Comparison of ENCODE assay signal across 9 cellular contexts in the genomic region with DNA sequence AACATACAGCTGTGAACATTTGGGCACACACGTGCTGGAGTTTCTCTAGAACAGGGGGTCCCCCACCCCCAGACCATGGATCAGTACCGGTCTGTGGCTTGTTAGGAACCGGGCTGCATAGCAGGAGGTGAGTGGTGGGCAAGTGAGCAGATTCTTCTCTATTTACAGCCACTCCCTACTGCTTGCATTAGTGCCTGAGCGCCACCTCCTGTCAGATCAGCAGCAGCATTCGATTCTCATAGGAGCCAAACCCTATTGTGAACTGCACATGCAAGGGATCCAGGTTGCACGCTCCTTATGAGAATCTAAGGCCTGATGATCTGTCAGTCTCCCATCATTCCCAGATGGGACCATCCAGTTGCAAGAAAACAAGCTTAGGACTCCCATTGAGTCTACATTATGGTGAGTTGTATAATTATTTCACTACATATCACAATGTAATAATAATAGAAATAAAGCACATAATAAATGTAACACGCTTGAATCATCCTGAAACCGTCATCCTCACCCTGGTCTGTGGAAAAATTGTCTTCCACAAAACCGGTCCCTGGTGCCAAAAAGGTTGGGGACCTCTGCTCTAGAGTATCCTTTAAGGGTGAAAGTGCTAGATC. TPM values are rescaled to one million over a fixed set of nuclear protein-coding genes. Genes with fewer than 3 reads are reported as not detected.
DNase-seq lines count a peak whose midpoint lies in the region; ATAC-seq and TF ChIP-seq lines count a peak whose summit lies in the region.
"Had no signal": no experiment of that assay in that cellular context is flagged by ENCODE, and none has a peak within 500 bp of the region (broad histone marks: within the 10 kb centered on the region; RNA-seq: fewer than 3 reads in every experiment).

No MANE protein-coding gene starts in this region.

- H3K9me3 ChIP-seq in DOHH2 (ENCODE audit: control insufficient read depth, insufficient read depth, low read length) (no peaks in the 10 kb centered on the region), iPS DF 6.9 (ENCODE audit: control insufficient read depth, insufficient read depth, low read length) (no peaks in the 10 kb centered on the region; the same call in 1 of the 2 replicates)
- H3K9me3 ChIP-seq in CD8-positive, alpha-beta memory T cell (ENCODE audit: low read length), result no peaks in the 10 kb centered on the region
- H3K9me3 ChIP-seq: vagina had no signal

- ATAC-seq in SK-N-SH treated with all-trans-retinoic acid at 6 μM for 48 hours (peak; percentile 84), HG03520 (IDR thresholded peaks at IDR 0.05; ENCODE audit: unreplicated experiment) (no peak), GM19397 (IDR thresholded peaks at IDR 0.05; ENCODE audit: unreplicated experiment) (no peak)

- H3K27ac Mint-ChIP-seq in HFFc6, result no peak overlapping the region
- H3K27ac Mint-ChIP-seq in CD8-positive, alpha-beta memory T cell, result no peak overlapping the region

- no peaks in the 10 kb centered on the region for H3K4me1 ChIP-seq in DOHH2 (ENCODE audit: control insufficient read depth, low read length)
- no peaks in the 10 kb centered on the region; the same call in 1 of the 2 replicates for H3K4me1 ChIP-seq in iPS DF 6.9 (ENCODE audit: control insufficient read depth, insufficient read depth, low read length)
- H3K4me1 ChIP-seq in CD8-positive, alpha-beta memory T cell (ENCODE audit: insufficient read depth, low read length), result no peaks in the 10 kb centered on the region
- H3K4me1 ChIP-seq: vagina had no signal

- H3K36me3 Mint-ChIP-seq in HFFc6 (ENCODE audit: low read depth), result no peaks in the 10 kb centered on the region
- peaks cover 0 to 1% (median 0%) of the 10 kb centered on the region in 3 donors for H3K36me3 Mint-ChIP-seq in CD8-positive, alpha-beta memory T cell

- H3K79me2 ChIP-seq in DOHH2 (ENCODE audit: control insufficient read depth, low read length), result no peaks in the 10 kb centered on the region

- H3K27me3 ChIP-seq in DOHH2 (ENCODE audit: control insufficient read depth, low read length) (no peaks in the 10 kb centered on the region), iPS DF 6.9 (ENCODE audit: control insufficient read depth, insufficient read depth, low read length) (no peaks in the 10 kb centered on the region)
- no peaks in the 10 kb centered on the region for H3K27me3 ChIP-seq in CD8-positive, alpha-beta memory T cell (ENCODE audit: insufficient read depth, low read length, poor library complexity, severe bottlenecking)
- H3K27me3 ChIP-seq: vagina had no signal

- H3K36me3 ChIP-seq in DOHH2 (ENCODE audit: control insufficient read depth, low read length) (no peaks in the 10 kb centered on the region), iPS DF 6.9 (ENCODE audit: control insufficient read depth, insufficient read depth, low read length) (no peaks in the 10 kb centered on the region)
- no peaks in the 10 kb centered on the region for H3K36me3 ChIP-seq in CD8-positive, alpha-beta memory T cell (ENCODE audit: insufficient read depth, low read length)
- H3K36me3 ChIP-seq: vagina had no signal

- DNase-seq in HFFc6, result peak; percentile 45
- peak; percentile 13 for DNase-seq in iPS DF 6.9 (ENCODE audit: low read depth, low spot score)
- no peak for DNase-seq in CD8-positive, alpha-beta memory T cell
- DNase-seq in activated T-cell treated with anti-CD3 and anti-CD28 coated beads, Interleukin-2, amount 50 U/mL, for 1 hour, result no peak

- H3F3A ChIP-seq in DOHH2 (ENCODE audit: control insufficient read depth, insufficient read depth), result no peaks in the 10 kb centered on the region

- no CpG with 5 or more reads among the region's 9 CpGs for WGBS in iPS DF 6.9 (ENCODE audit: insufficient coverage, insufficient read length)

- H3K4me3 ChIP-seq in DOHH2 (ENCODE audit: low read length) (no peak overlapping the region), iPS DF 6.9 (ENCODE audit: low read length) (no peak overlapping the region)
- no peak overlapping the region for H3K4me3 ChIP-seq in CD8-positive, alpha-beta memory T cell (ENCODE audit: low read length)
- H3K4me3 ChIP-seq: vagina had no signal

- no peaks in the 10 kb centered on the region for H3K27me3 Mint-ChIP-seq in HFFc6 (ENCODE audit: insufficient read depth)
- H3K27me3 Mint-ChIP-seq in CD8-positive, alpha-beta memory T cell, result no peaks in the 10 kb centered on the region

- TF ChIP-seq CTCF in DOHH2 (IDR thresholded peaks at IDR 0.05; ENCODE audit: low read depth, low read length, poor library complexity, severe bottlenecking), result peak; percentile 64
- peak; percentile 72 for TF ChIP-seq CTCF in HFFc6 (IDR thresholded peaks at IDR 0.05)

- H4K20me1 ChIP-seq in DOHH2 (ENCODE audit: control insufficient read depth, insufficient read depth, low read depth, low read length), result no peaks in the 10 kb centered on the region

- H3K27ac ChIP-seq in DOHH2 (ENCODE audit: low read depth, low read length) (no peak overlapping the region), iPS DF 6.9 (ENCODE audit: low read length) (no peak overlapping the region)
- H3K27ac ChIP-seq in CD8-positive, alpha-beta memory T cell (ENCODE audit: low read depth, low read length), result no peak overlapping the region
- H3K27ac ChIP-seq: vagina had no signal

- H3K9me3 Mint-ChIP-seq in HFFc6, result no peaks in the 10 kb centered on the region
- H3K9me3 Mint-ChIP-seq in CD8-positive, alpha-beta memory T cell, result no peaks in the 10 kb centered on the region

- POLR2A ChIA-PET in CD8-positive, alpha-beta memory T cell (lab: Charles Lee), result no interaction called here

- H3K4me1 Mint-ChIP-seq in HFFc6 (ENCODE audit: low read depth), result peaks cover 22% of the 10 kb centered on the region
- H3K4me1 Mint-ChIP-seq in CD8-positive, alpha-beta memory T cell, result no peaks in the 10 kb centered on the region

- CTCF ChIA-PET in CD8-positive, alpha-beta memory T cell (lab: Charles Lee), result no interaction called here

- H3K9me2 ChIP-seq in DOHH2 (replicated peaks; ENCODE audit: control insufficient read depth, low read length), result no peaks in the 10 kb centered on the region

- no peak overlapping the region for H3K4me3 Mint-ChIP-seq in HFFc6
- no peak overlapping the region for H3K4me3 Mint-ChIP-seq in CD8-positive, alpha-beta memory T cell

- H3K4me2 ChIP-seq in DOHH2 (ENCODE audit: low read length), result no peak overlapping the region

TF ChIP-seq in SK-N-SH treated with all-trans-retinoic acid at 6 μM for 48 hours, 23 proteins besides CTCF, POLR2A, EP300 and RAD21:
- TF ChIP-seq, protein P1, sequence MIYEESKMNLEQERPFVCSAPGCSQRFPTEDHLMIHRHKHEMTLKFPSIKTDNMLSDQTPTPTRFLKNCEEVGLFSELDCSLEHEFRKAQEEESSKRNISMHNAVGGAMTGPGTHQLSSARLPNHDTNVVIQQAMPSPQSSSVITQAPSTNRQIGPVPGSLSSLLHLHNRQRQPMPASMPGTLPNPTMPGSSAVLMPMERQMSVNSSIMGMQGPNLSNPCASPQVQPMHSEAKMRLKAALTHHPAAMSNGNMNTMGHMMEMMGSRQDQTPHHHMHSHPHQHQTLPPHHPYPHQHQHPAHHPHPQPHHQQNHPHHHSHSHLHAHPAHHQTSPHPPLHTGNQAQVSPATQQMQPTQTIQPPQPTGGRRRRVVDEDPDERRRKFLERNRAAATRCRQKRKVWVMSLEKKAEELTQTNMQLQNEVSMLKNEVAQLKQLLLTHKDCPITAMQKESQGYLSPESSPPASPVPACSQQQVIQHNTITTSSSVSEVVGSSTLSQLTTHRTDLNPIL (CRISPR knock-in tag; IDR thresholded peaks at IDR 0.05; ENCODE audit: low read depth), result no peak
- TF ChIP-seq TOX (CRISPR knock-in tag; IDR thresholded peaks at IDR 0.05; ENCODE audit: borderline replicate concordance) (no peak), ZNF565 (CRISPR knock-in tag; conservative IDR thresholded peaks at IDR 0.05; ENCODE audit: low read depth) (no peak)
- TF ChIP-seq, protein P2, sequence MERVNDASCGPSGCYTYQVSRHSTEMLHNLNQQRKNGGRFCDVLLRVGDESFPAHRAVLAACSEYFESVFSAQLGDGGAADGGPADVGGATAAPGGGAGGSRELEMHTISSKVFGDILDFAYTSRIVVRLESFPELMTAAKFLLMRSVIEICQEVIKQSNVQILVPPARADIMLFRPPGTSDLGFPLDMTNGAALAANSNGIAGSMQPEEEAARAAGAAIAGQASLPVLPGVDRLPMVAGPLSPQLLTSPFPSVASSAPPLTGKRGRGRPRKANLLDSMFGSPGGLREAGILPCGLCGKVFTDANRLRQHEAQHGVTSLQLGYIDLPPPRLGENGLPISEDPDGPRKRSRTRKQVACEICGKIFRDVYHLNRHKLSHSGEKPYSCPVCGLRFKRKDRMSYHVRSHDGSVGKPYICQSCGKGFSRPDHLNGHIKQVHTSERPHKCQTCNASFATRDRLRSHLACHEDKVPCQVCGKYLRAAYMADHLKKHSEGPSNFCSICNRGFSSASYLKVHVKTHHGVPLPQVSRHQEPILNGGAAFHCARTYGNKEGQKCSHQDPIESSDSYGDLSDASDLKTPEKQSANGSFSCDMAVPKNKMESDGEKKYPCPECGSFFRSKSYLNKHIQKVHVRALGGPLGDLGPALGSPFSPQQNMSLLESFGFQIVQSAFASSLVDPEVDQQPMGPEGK (CRISPR knock-in tag; IDR thresholded peaks at IDR 0.05; ENCODE audit: borderline replicate concordance), result no peak
TF ChIP-seq in SK-N-SH treated with all-trans-retinoic acid at 6 μM for 48 hours: peak in this region for 0.

RNA-seq across cellular contexts. Expression of a gene that starts 25.8 kb away (rescaled TPM):
- total RNA-seq in HFFc6 (2021; fragmentation: NEBNext Ultra II Directional; extraction: Animal tissue kit (Norgen Biotek cat#: 25700)), result under 1 TPM in 1 of 6 experiments, not detected in 5; 0.10 TPM
- not detected for total RNA-seq in CD8-positive, alpha-beta memory T cell
- not detected for polyA plus RNA-seq in CD8-positive, alpha-beta memory T cell
- total RNA-seq: vagina had no signal

RNA-seq across cellular contexts. Expression of a gene that starts 44.9 kb away (rescaled TPM):
- 10 to 100 TPM; 24.9 to 33.6 (median 27.1) TPM for total RNA-seq in HFFc6 (2021; fragmentation: NEBNext Ultra II Directional; extraction: Animal tissue kit (Norgen Biotek cat#: 25700))
- 10 to 100 TPM; 23.0 to 24.6 TPM for total RNA-seq in CD8-positive, alpha-beta memory T cell
- 9.6 TPM for polyA plus RNA-seq in CD8-positive, alpha-beta memory T cell

Comparison
In these comparisons a context has a peak if more than half of its experiments do, and no peak if none do; other contexts are left out.
1. DNase-seq: peak in HFFc6 (single experiment) and iPS DF 6.9 (single experiment); none in CD8-positive, alpha-beta memory T cell (0 of 5) and activated T-cell treated with anti-CD3 and anti-CD28 coated beads, Interleukin-2, amount 50 U/mL, for 1 hour (single experiment).